Comparison of ENCODE assay signal across 8 cellular contexts in genomic region chr9:136551401-136552116, GRCh38. TPM values are rescaled to one million over a fixed set of nuclear protein-coding genes. Genes with fewer than 3 reads are reported as not detected.
DNase-seq lines count a peak whose midpoint lies in the region; TF ChIP-seq lines count a peak whose summit lies in the region.

No MANE protein-coding gene starts in this region.

- H4K20me1 ChIP-seq in fibroblast of lung (ENCODE audit: control insufficient read depth, extremely low read depth, insufficient read depth, low read length), result no peaks in the 10 kb centered on the region

- H3K4me3 ChIP-seq in GM06990 (replicated peaks; ENCODE audit: low read depth, low read length) (peak overlapping the region; percentile 31), fibroblast of lung (replicated peaks in 1 of 4; ENCODE audit: control extremely low read depth in 1 of 4, insufficient read depth in 1 of 4, low read depth in 3 of 4, low read length in 4 of 4) (peak overlapping the region in 3 of 4 experiments; percentile 25 to 37 (median 26)), prostate gland (no peak overlapping the region)

- H3K9me3 ChIP-seq in fibroblast of lung (ENCODE audit: control insufficient read depth, insufficient read depth, low read depth, low read length) (no peaks in the 10 kb centered on the region), prostate gland (no peaks in the 10 kb centered on the region)

- peak overlapping the region; percentile 59 for H3K27ac ChIP-seq in fibroblast of lung (ENCODE audit: insufficient read depth, low read length)
- H3K27ac ChIP-seq in prostate gland, result peak overlapping the region; percentile 93 to 95

- TF ChIP-seq POLR2A in prostate gland (IDR thresholded peaks at IDR 0.05), result no peak

- H2AFZ ChIP-seq in fibroblast of lung (ENCODE audit: low read length), result no peak overlapping the region

- no peaks in the 10 kb centered on the region for H3K36me3 ChIP-seq in GM06990 (ENCODE audit: control insufficient read depth, insufficient read depth, low read length)
- H3K36me3 ChIP-seq in fibroblast of lung (ENCODE audit: control insufficient read depth, insufficient read depth, low read length), result no peaks in the 10 kb centered on the region
- no peaks in the 10 kb centered on the region for H3K36me3 ChIP-seq in prostate gland

- DNase-seq in GM06990 (ENCODE audit: extremely low read depth, insufficient read length) (peak; percentile 62), RPMI8226 (peak; percentile 52), fibroblast of lung (ENCODE audit: low read depth in 2 of 2) (peak; percentile 66 to 78), prostate gland (ENCODE audit: low spot score) (peak; percentile 71), NCI-H187 (lab: John Stamatoyannopoulos, UW) (no peak), NCI-H2227 (lab: John Stamatoyannopoulos, UW; ENCODE audit: unreplicated experiment) (no peak)
- DNase-seq in activated effector memory CD4-positive, alpha-beta T cell treated with Interleukin-2 at 50 U/mL for 16 hours, result no peak
- DNase-seq in central memory CD4-positive, alpha-beta T cell, result no peak

- H3K27me3 ChIP-seq in GM06990 (replicated peaks; ENCODE audit: control insufficient read depth, insufficient read depth, low read length) (no peaks in the 10 kb centered on the region), fibroblast of lung (ENCODE audit: control insufficient read depth, insufficient read depth, low read length) (no peaks in the 10 kb centered on the region), prostate gland (replicated peaks; ENCODE audit: insufficient read depth) (no peaks in the 10 kb centered on the region)

- H3K4me1 ChIP-seq in fibroblast of lung (ENCODE audit: control insufficient read depth, extremely low read depth, insufficient read depth, low read length), result peaks cover 20% of the 10 kb centered on the region
- peaks cover 20% of the 10 kb centered on the region for H3K4me1 ChIP-seq in prostate gland (replicated peaks)

- intact Hi-C loops in prostate gland (cut with DNase I), result no loop called here

- H3K9ac ChIP-seq in fibroblast of lung (ENCODE audit: insufficient read depth, low read length), result peak overlapping the region; percentile 32

- 17% methylated on average over 22 of the region's 22 CpGs for WGBS in prostate gland

- TF ChIP-seq CTCF in GM06990 (IDR thresholded peaks at IDR 0.05; ENCODE audit: insufficient read depth, low read length, poor library complexity, severe bottlenecking), result peak; percentile 17
- TF ChIP-seq CTCF in fibroblast of lung (conservative IDR thresholded peaks at IDR 0.05 in 1 of 2, IDR thresholded peaks at IDR 0.05 in 1 of 2; ENCODE audit: low read depth in 1 of 2, low read length in 2 of 2), result no peak
- TF ChIP-seq CTCF in prostate gland (IDR thresholded peaks at IDR 0.05), result no peak

- no peaks in the 10 kb centered on the region for H3K79me2 ChIP-seq in fibroblast of lung (ENCODE audit: control insufficient read depth, insufficient read depth, low read length)

- H3K4me2 ChIP-seq in fibroblast of lung (ENCODE audit: extremely low read depth, insufficient read depth, low read length), result peak overlapping the region; percentile 66

RNA-seq across cellular contexts. Expression of gene NOTCH1, which starts 5.7 kb away (rescaled TPM):
- total RNA-seq in fibroblast of lung, result 10.9 and 12.1 TPM in 2 replicates
- 0.98 and 3.3 TPM in 2 replicates for polyA plus RNA-seq in fibroblast of lung
- 3.7 and 14.9 TPM in 2 replicates for polyA plus RNA-seq in fibroblast of lung (2012)
- 5.1 and 25.2 TPM in 2 replicates for polyA minus RNA-seq in fibroblast of lung (ENCODE audit: low replicate concordance)
- total RNA-seq in prostate gland, result 10 to 100 TPM; 38.0 to 63.3 TPM

Comparison
In these comparisons a context has a peak if more than half of its experiments do, and no peak if none do; other contexts are left out.
1. DNase-seq: peak in GM06990 (single experiment), RPMI8226 (single experiment), fibroblast of lung (2 of 2) and prostate gland (single experiment); none in activated effector memory CD4-positive, alpha-beta T cell treated with Interleukin-2 at 50 U/mL for 16 hours (single experiment), central memory CD4-positive, alpha-beta T cell (single experiment), NCI-H187 (0 of 2) and NCI-H2227 (single experiment).
2. H3K4me3 ChIP-seq: peak in GM06990 (single experiment) and fibroblast of lung (3 of 4); none in prostate gland (0 of 2).